8 cellular contexts compared by ENCODE assay signal in genomic region chr3:37174532-37175126, GRCh38. TPM values are rescaled to one million over a fixed set of nuclear protein-coding genes. Genes with fewer than 3 reads are reported as not detected.
A peak's percentile ranks its signal among the peaks of the same experiment; 100 is the strongest.
DNase-seq lines count a peak whose midpoint lies in the region; ATAC-seq and TF ChIP-seq lines count a peak whose summit lies in the region.

Gene LRRFIP2 (minus strand): TSS chr3:37174582. CDS start chr3:37148983, 25,599 bp downstream.

- H3K27ac ChIP-seq in ACC112 (ENCODE audit: low read depth, low read length) = peak within 1 kb of the TSS; percentile 87
- peak within 1 kb of the TSS; percentile 96 for H3K27ac ChIP-seq in KOPT-K1 (ENCODE audit: low read depth, low read length, poor library complexity, severe bottlenecking)

- ATAC-seq in GM18511 (IDR thresholded peaks at IDR 0.05; ENCODE audit: unreplicated experiment) = peak; percentile 34

- H3K9me3 ChIP-seq in KOPT-K1 (ENCODE audit: insufficient read depth, low read length, poor library complexity, severe bottlenecking) (no peaks in the 10 kb centered on the region), skeletal muscle satellite cell (replicated peaks; ENCODE audit: low read length) (no peaks in the 10 kb centered on the region)

- H3K27me3 ChIP-seq in ACC112 (ENCODE audit: insufficient read depth, low read length) = no peaks in the 10 kb centered on the region
- H3K27me3 ChIP-seq in skeletal muscle satellite cell (ENCODE audit: control insufficient read depth, insufficient read depth, low read length) = no peaks in the 10 kb centered on the region

- H3K4me3 ChIP-seq in ACC112 (ENCODE audit: low read depth, low read length) = peak within 1 kb of the TSS; percentile 86
- H3K4me3 ChIP-seq in astrocyte of the cerebellum (ENCODE audit: low read depth, low read length) = peak within 1 kb of the TSS; percentile 93
- H3K4me3 ChIP-seq in iPS-11a (ENCODE audit: low read depth, low read length) = peak within 1 kb of the TSS; percentile 92
- H3K4me3 ChIP-seq in skeletal muscle satellite cell (ENCODE audit: low read length) = peak within 1 kb of the TSS; percentile 98

- in situ Hi-C loops in astrocyte of the cerebellum (cut with HindIII; ENCODE audit: low sequenced_read_pairs) = no loop called here

- no peak for TF ChIP-seq CTCF in astrocyte of the cerebellum (IDR thresholded peaks at IDR 0.05; ENCODE audit: low read depth, low read length, missing control alignments)

- H3K36me3 ChIP-seq in ACC112 (ENCODE audit: insufficient read depth, low read length) (peaks cover 11% of the 10 kb centered on the region; the same call in 1 of the 2 replicates), KOPT-K1 (ENCODE audit: insufficient read depth, low read length) (peaks cover 21% of the 10 kb centered on the region), skeletal muscle satellite cell (ENCODE audit: insufficient read depth, low read length) (peaks cover 26% of the 10 kb centered on the region)

- peak within 1 kb of the TSS; percentile 81 for H3K4me2 ChIP-seq in skeletal muscle satellite cell (ENCODE audit: low read length)

- H3K79me2 ChIP-seq in ACC112 (ENCODE audit: control insufficient read depth, insufficient read depth, low read length, unreplicated experiment) = peaks cover 90% of the 10 kb centered on the region

- H3K9ac ChIP-seq in skeletal muscle satellite cell (ENCODE audit: low read depth, low read length) = peak within 1 kb of the TSS; percentile 93

- no peak for DNase-seq in astrocyte of the cerebellum (ENCODE audit: low read depth)
- DNase-seq in NCI-H1105 treated with DMSO at 0.1 percent for 48 hours (lab: John Stamatoyannopoulos, UW) = no peak
- no peak for DNase-seq in GM19238 (ENCODE audit: insufficient read length, low spot score)

- H3K4me1 ChIP-seq in ACC112 (ENCODE audit: control insufficient read depth, insufficient read depth, low read length, unreplicated experiment) (peaks cover 18% of the 10 kb centered on the region), skeletal muscle satellite cell (ENCODE audit: control insufficient read depth, insufficient read depth, low read length) (peaks cover 23% of the 10 kb centered on the region)

- H2AFZ ChIP-seq in ACC112 (ENCODE audit: low read length, unreplicated experiment) = peak within 1 kb of the TSS; percentile 95

RNA-seq across cellular contexts. Expression of gene LRRFIP2, which starts in this region (rescaled TPM):
- 29.9 and 32.8 TPM in 2 replicates for total RNA-seq in skeletal muscle satellite cell (2012; rRNA removed)
